Comparison of ENCODE assay signal across 8 cellular contexts in genomic region chr12:8697120-8697475, GRCh38. TPM values are rescaled to one million over a fixed set of nuclear protein-coding genes. Genes with fewer than 3 reads are reported as not detected.
DNase-seq lines count a peak whose midpoint lies in the region; ATAC-seq and TF ChIP-seq lines count a peak whose summit lies in the region.

No MANE protein-coding gene starts in this region.

- TF ChIP-seq CTCF in BJ (IDR thresholded peaks at IDR 0.05; ENCODE audit: insufficient read depth, low read depth, low read length) (no peak), endothelial cell (IDR thresholded peaks at IDR 0.05; ENCODE audit: unreplicated experiment) (no peak), uterus (IDR thresholded peaks at IDR 0.05) (peak in 1 of 4 experiments; percentile 18)

- H3K27me3 ChIP-seq in BJ (ENCODE audit: control insufficient read depth, insufficient read depth, low read length) (no peaks in the 10 kb centered on the region), mononuclear cell (ENCODE audit: insufficient read depth, low read length) (no peaks in the 10 kb centered on the region), uterus (no peaks in the 10 kb centered on the region)

- H3K27ac Mint-ChIP-seq in endothelial cell (ENCODE audit: unreplicated experiment) = peak overlapping the region; percentile 100

- no peak for TF ChIP-seq POLR2A in uterus (IDR thresholded peaks at IDR 0.05)

- peak overlapping the region; percentile 94 for H3K4me3 Mint-ChIP-seq in endothelial cell (ENCODE audit: unreplicated experiment)

- intact Hi-C loops in uterus (cut with DNase I; ENCODE audit: low total_unique reads) = no loop called here

- CTCF ChIA-PET in BJ (lab: Yijun Ruan, JAX) = interaction anchor here (1.1 to 1.2 kb wide), 2 partner anchors 13 to 15 kb away, joined by 3 read pairs; no protein-coding TSS in a partner anchor

- DNase-seq in BJ (ENCODE audit: low read depth) = no peak
- no peak for DNase-seq in endothelial cell (ENCODE audit: low spot score)
- peak in 1 of 2 donors; percentile 39 for DNase-seq in uterus
- DNase-seq in H4 (ENCODE audit: low spot score) = no peak

- H3K4me3 ChIP-seq in BJ (ENCODE audit: low read depth, low read length) (peak overlapping the region; percentile 97), mononuclear cell (ENCODE audit: low read length) (peak overlapping the region; percentile 73), uterus (peak overlapping the region; percentile 66 to 99)

- POLR2A ChIA-PET in BJ (lab: Charles Lee) = no interaction called here

- H3K9me3 ChIP-seq in mononuclear cell (ENCODE audit: low read depth, low read length) (no peaks in the 10 kb centered on the region), uterus (no peaks in the 10 kb centered on the region)

- peaks cover 8% of the 10 kb centered on the region for H3K27me3 Mint-ChIP-seq in endothelial cell (ENCODE audit: unreplicated experiment)

- peak overlapping the region; percentile 99 to 100 for H3K27ac ChIP-seq in uterus

- H3K9me3 Mint-ChIP-seq in endothelial cell (ENCODE audit: unreplicated experiment) = no peaks in the 10 kb centered on the region

- H3K4me1 Mint-ChIP-seq in endothelial cell (ENCODE audit: unreplicated experiment) = peaks cover 32% of the 10 kb centered on the region

- H3K36me3 ChIP-seq in BJ (ENCODE audit: control insufficient read depth, insufficient read depth, low read length) = no peaks in the 10 kb centered on the region
- H3K36me3 ChIP-seq in uterus = no peaks in the 10 kb centered on the region

- peaks cover 10% of the 10 kb centered on the region for H3K36me3 Mint-ChIP-seq in endothelial cell (ENCODE audit: low read depth, unreplicated experiment)

- peak; percentile 5 for ATAC-seq in GM19025 (IDR thresholded peaks at IDR 0.05; ENCODE audit: low read depth, unreplicated experiment)
- peak; percentile 18 for ATAC-seq in HG03521 (IDR thresholded peaks at IDR 0.05; ENCODE audit: unreplicated experiment)
- peak; percentile 50 for ATAC-seq in SK-N-SH treated with all-trans-retinoic acid at 6 μM for 48 hours

- H3K4me1 ChIP-seq in mononuclear cell (ENCODE audit: insufficient read depth, low read length) (peaks cover 24% of the 10 kb centered on the region), uterus (no peaks in the 10 kb centered on the region)

TF ChIP-seq in SK-N-SH treated with all-trans-retinoic acid at 6 μM for 48 hours, 23 proteins besides CTCF, POLR2A, EP300 and RAD21:
- TF ChIP-seq ZC3H10 (CRISPR knock-in tag; IDR thresholded peaks at IDR 0.05) = no peak
- TF ChIP-seq SNAI2 (CRISPR knock-in tag; IDR thresholded peaks at IDR 0.05) = no peak
- no peak for TF ChIP-seq TCF4 (CRISPR knock-in tag; IDR thresholded peaks at IDR 0.05; ENCODE audit: borderline replicate concordance)
- no peak for TF ChIP-seq ZFP3 (CRISPR knock-in tag; IDR thresholded peaks at IDR 0.05)
- no peak for TF ChIP-seq POU6F1 (CRISPR knock-in tag; IDR thresholded peaks at IDR 0.05; ENCODE audit: borderline replicate concordance, low read depth)
- TF ChIP-seq ZNF565 (CRISPR knock-in tag; conservative IDR thresholded peaks at IDR 0.05; ENCODE audit: low read depth) = no peak

RNA-seq across cellular contexts. Expression of gene RIMKLB, which starts 0.7 kb away (rescaled TPM):
- 9.7 and 17.4 TPM in 2 replicates for polyA plus RNA-seq in BJ (2011; rRNA removed)
- 11.5 and 11.6 TPM in 2 replicates for polyA minus RNA-seq in BJ (2011; rRNA and poly(A)+ RNA removed)
- total RNA-seq in endothelial cell (ENCODE audit: unreplicated experiment) = 101 TPM
- total RNA-seq in mononuclear cell = 8.3 TPM
- 100 to 1,000 TPM in 2 of 4 donors, 10 to 100 TPM in 2; 25.6 to 155 (median 93.4) TPM for total RNA-seq in uterus
- total RNA-seq in H4 (2014; rRNA removed; shearing (Covaris generic)) = 15.9 and 18.6 TPM in 2 replicates

RNA-seq across cellular contexts. Expression of gene MFAP5, which starts 34.5 kb away (rescaled TPM):
- polyA plus RNA-seq in BJ (2011; rRNA removed) = 172 and 174 TPM in 2 replicates
- polyA minus RNA-seq in BJ (2011; rRNA and poly(A)+ RNA removed) = 40.0 and 41.8 TPM in 2 replicates
- total RNA-seq in endothelial cell (ENCODE audit: unreplicated experiment) = 0.31 TPM
- not detected for total RNA-seq in mononuclear cell
- total RNA-seq in uterus = 100 to 1,000 TPM in 3 of 4 donors, 10 to 100 TPM in 1; 36.8 to 259 (median 151) TPM
- total RNA-seq in H4 (2014; rRNA removed; shearing (Covaris generic)) = not detected in 2 replicates

Comparison
In these comparisons a context has a peak if more than half of its experiments do, and no peak if none do; other contexts are left out.
1. RNA of gene MFAP5, which starts 34.5 kb away (total RNA-seq): 36.8 to 259 TPM in uterus; 0.31 TPM in endothelial cell (single experiment), not detected in mononuclear cell (single experiment) and not detected in H4; every median in the first group is over 10 times any median in the second.
2. Peak in every context shown above with its lines, with median percentiles within 50 percentile points of each other: H3K4me3 ChIP-seq and ATAC-seq.